Comparison of ENCODE assay signal across 1 cellular context in the genomic region with DNA sequence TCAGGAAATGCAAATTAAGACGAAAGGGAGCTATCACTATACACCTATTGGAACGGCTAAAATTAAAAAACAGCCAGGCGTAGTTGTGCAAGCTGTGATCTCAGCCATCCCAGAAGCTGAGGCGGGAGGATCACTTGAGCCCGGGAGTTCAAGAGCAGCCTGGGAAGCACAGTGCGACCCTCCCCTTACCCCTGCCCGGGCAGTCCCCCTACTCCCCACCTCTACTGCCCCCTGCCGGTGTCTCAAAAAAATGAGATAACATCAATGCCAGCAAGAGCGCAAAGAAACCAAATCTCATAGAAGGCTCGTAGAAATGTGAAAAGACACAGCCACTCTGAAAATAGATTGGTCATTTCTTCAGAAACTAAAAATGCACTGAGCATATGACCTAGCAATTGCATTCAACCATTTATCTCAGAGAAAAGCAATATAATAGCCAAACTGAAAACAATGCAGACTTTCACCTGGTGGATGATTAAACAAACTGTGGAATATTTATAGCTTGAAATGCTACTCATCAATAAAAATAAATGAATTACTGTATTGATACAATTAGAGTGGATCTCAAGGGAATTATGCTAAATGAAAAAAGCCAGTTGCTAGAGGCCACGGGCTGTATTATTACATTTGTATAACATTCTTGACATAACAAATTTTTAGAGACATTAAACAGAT.
A peak's percentile ranks its signal among the peaks of the same experiment; 100 is the strongest.
TF ChIP-seq lines count a peak whose summit lies in the region.

No MANE protein-coding gene starts in this region.

TF ChIP-seq in H1, 55 proteins besides CTCF, POLR2A, EP300 and RAD21:
- TF ChIP-seq TBP (IDR thresholded peaks at IDR 0.05; ENCODE audit: low read depth, low read length) (no peak; the same call in 1 of the 2 replicates), CEBPB (IDR thresholded peaks at IDR 0.05; ENCODE audit: low read depth, low read length) (peak; percentile 57; the same call in 1 of the 2 replicates)
TF ChIP-seq in H1: peak in this region for 1.
